Comparison of ENCODE assay signal across 9 cellular contexts in genomic region chr15:66253296-66253642, GRCh38. TPM values are rescaled to one million over a fixed set of nuclear protein-coding genes. Genes with fewer than 3 reads are reported as not detected.
DNase-seq lines count a peak whose midpoint lies in the region; ATAC-seq and TF ChIP-seq lines count a peak whose summit lies in the region.
"Had no signal": no experiment of that assay in that cellular context is flagged by ENCODE, and none has a peak within 500 bp of the region (broad histone marks: within the 10 kb centered on the region; RNA-seq: fewer than 3 reads in every experiment).

No MANE protein-coding gene starts in this region.

- ATAC-seq in RWPE2 (ENCODE audit: low read depth) (peak; percentile 28), HG02852 (IDR thresholded peaks at IDR 0.05; ENCODE audit: unreplicated experiment) (no peak), HG02798 (IDR thresholded peaks at IDR 0.05; ENCODE audit: poor library complexity, unreplicated experiment) (no peak), HG02678 (IDR thresholded peaks at IDR 0.05; ENCODE audit: unreplicated experiment) (no peak)

- H3K4me3 ChIP-seq in RWPE2 (ENCODE audit: severe bottlenecking) = peak overlapping the region; percentile 27
- H3K4me3 ChIP-seq in fibroblast of the aortic adventitia (ENCODE audit: low read depth, low read length) = peak overlapping the region; percentile 55
- H3K4me3 ChIP-seq in sigmoid colon = peak overlapping the region; percentile 13 to 59 (median 47)

- H3K27me3 ChIP-seq in RWPE2 (ENCODE audit: insufficient read depth, poor library complexity, severe bottlenecking) (peaks cover 58% of the 10 kb centered on the region), sigmoid colon (peaks cover 24 to 85% (median 58%) of the 10 kb centered on the region in 3 donors)

- TF ChIP-seq EP300 in sigmoid colon (IDR thresholded peaks at IDR 0.05) = no peak

- DNase-seq in RWPE2 (ENCODE audit: low spot score) (no peak), fibroblast of the aortic adventitia (ENCODE audit: low read depth) (no peak), sigmoid colon (no peak), nucleus accumbens (lab: John Stamatoyannopoulos, UW) (no peak)
- DNase-seq: NCI-H187 had no signal

- H3K4me1 ChIP-seq in ES-I3 (ENCODE audit: insufficient read depth, low read length) (no peaks in the 10 kb centered on the region), RWPE2 (ENCODE audit: insufficient read depth, poor library complexity, severe bottlenecking) (no peaks in the 10 kb centered on the region), sigmoid colon (peaks cover 0 to 31% (median 29%) of the 10 kb centered on the region in 4 donors)

- peak overlapping the region; percentile 84 for H3K9ac ChIP-seq in ES-I3 (ENCODE audit: low read depth, low read length)

- H3K27ac ChIP-seq in RWPE2 (ENCODE audit: poor library complexity, severe bottlenecking) (no peak overlapping the region), sigmoid colon (no peak overlapping the region)

- H3K36me3 ChIP-seq in ES-I3 (ENCODE audit: insufficient read depth, low read length) (no peaks in the 10 kb centered on the region), RWPE2 (ENCODE audit: low read depth) (no peaks in the 10 kb centered on the region), sigmoid colon (no peaks in the 10 kb centered on the region)

- no peak for TF ChIP-seq POLR2A in sigmoid colon (IDR thresholded peaks at IDR 0.05)

- intact Hi-C loops in sigmoid colon (cut with DNase I) = loop anchor here (5.0 kb wide), 1 partner anchor 34 kb away; no protein-coding TSS in a partner anchor

- 0% methylated on average over 39 of the region's 39 CpGs for WGBS in sigmoid colon, 2 donors

- H3K9me3 ChIP-seq in ES-I3 (ENCODE audit: control insufficient read depth, insufficient read depth, low read length) (no peaks in the 10 kb centered on the region; the same call in 1 of the 2 replicates), RWPE2 (ENCODE audit: severe bottlenecking) (no peaks in the 10 kb centered on the region), sigmoid colon (no peaks in the 10 kb centered on the region)

- TF ChIP-seq CTCF in RWPE2 (IDR thresholded peaks at IDR 0.05; ENCODE audit: poor library complexity, severe bottlenecking) = no peak
- no peak for TF ChIP-seq CTCF in fibroblast of the aortic adventitia (IDR thresholded peaks at IDR 0.05; ENCODE audit: insufficient read depth, low read length)
- no peak for TF ChIP-seq CTCF in sigmoid colon (IDR thresholded peaks at IDR 0.05)

RNA-seq across cellular contexts. Expression of gene MEGF11, which starts 0.3 kb away (rescaled TPM):
- 0.36 TPM in 1 of 2 replicates, not detected in the other for total RNA-seq in fibroblast of the aortic adventitia (ENCODE audit: low replicate concordance)
- total RNA-seq in sigmoid colon = not detected
- polyA plus RNA-seq in sigmoid colon = under 1 TPM in 1 of 3 donors, not detected in 2; 0.04 TPM

RNA-seq across cellular contexts. Expression of gene DIS3L, which starts 40.1 kb away (rescaled TPM):
- 25.6 and 41.8 TPM in 2 replicates for total RNA-seq in fibroblast of the aortic adventitia (ENCODE audit: low replicate concordance)
- total RNA-seq in sigmoid colon = 10 to 100 TPM; 29.5 to 52.3 (median 40.9) TPM
- 10 to 100 TPM in 1 of 3 donors, 1 to 10 TPM in 2; 5.3 to 11.5 (median 6.6) TPM for polyA plus RNA-seq in sigmoid colon
